In the genomic region with DNA sequence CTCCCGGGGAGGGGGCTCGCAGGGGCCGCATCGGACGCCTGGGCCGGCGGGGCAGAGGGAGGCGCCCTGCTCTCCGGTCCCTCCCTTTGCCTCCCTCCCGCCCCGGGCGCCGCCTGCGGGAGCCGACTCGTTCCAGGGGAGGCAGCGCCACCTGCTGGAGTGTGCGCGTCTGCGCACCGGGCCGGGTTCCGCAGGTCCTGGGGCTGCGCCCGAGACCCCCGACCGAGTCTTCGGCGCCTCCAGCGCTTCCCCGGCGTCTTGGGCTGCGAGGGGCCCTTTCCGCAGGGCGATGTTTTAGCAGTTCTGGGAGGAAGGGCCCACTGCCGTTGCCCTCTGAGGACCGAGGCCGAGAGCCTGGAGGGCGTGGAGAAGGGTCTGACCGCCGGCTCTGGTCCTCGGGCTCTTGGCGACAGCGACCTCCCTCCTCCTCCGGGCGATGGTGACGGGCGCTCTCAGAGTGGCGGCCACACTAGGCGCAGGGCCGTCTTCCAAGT, we compare ENCODE assay signal across 8 cellular contexts.
DNase-seq lines count a peak whose midpoint lies in the region; ATAC-seq, FAIRE-seq and TF ChIP-seq lines count a peak whose summit lies in the region.

No MANE protein-coding gene starts in this region.

- no peaks in the 10 kb centered on the region for H4K20me1 ChIP-seq in keratinocyte (ENCODE audit: control insufficient read depth, extremely low read depth, insufficient read depth, low read length)

- peak overlapping the region; percentile 55 for H3K9ac ChIP-seq in keratinocyte (ENCODE audit: control insufficient read depth, extremely low read depth, insufficient read depth, low read length)

- FAIRE-seq in keratinocyte (lab: Jason Lieb, UNC), result no peak

- H3K4me3 ChIP-seq in keratinocyte (ENCODE audit: control insufficient read depth in 2 of 3, extremely low read depth in 1 of 3, insufficient read depth in 2 of 3, low read depth in 1 of 3, low read length in 3 of 3), result peak overlapping the region; percentile 23 to 59 (median 47)

- peak; percentile 41 for ATAC-seq in HG03025 (IDR thresholded peaks at IDR 0.05; ENCODE audit: low FRiP score, unreplicated experiment)

- dilution Hi-C loops in keratinocyte (cut with MboI; ENCODE audit: extremely low pct_ligation_motif_present, low sequenced_read_pairs), result no loop called here

- H2AFZ ChIP-seq in keratinocyte (ENCODE audit: control insufficient read depth, low read length), result peak overlapping the region; percentile 84

- no peaks in the 10 kb centered on the region for H3K9me3 ChIP-seq in keratinocyte (ENCODE audit: control insufficient read depth, low read depth, low read length)

- DNase-seq in ELR (ENCODE audit: low read depth), result peak; percentile 83
- DNase-seq in NCI-H345 (lab: John Stamatoyannopoulos, UW), result peak; percentile 90
- DNase-seq in activated CD4-positive, CD25-positive, alpha-beta regulatory T cell treated with anti-CD3 and anti-CD28 coated beads, Interleukin-2, amount 50 U/mL, for 16 hours (ENCODE audit: low read depth, low spot score), result peak; percentile 72
- DNase-seq in central memory CD4-positive, alpha-beta T cell, result peak; percentile 76
- no peak for DNase-seq in keratinocyte (ENCODE audit: low read depth, low spot score)
- DNase-seq in stimulated activated CD4-positive, alpha-beta T cell treated with anti-CD3 and anti-CD28 coated beads, Interleukin-12 subunit alpha, Interleukin-12 subunit beta, amount 100 ng/mL, for 4 hours, result peak; percentile 87
- no peak for DNase-seq in NCI-H187 treated with DMSO at 0.1 percent for 48 hours (lab: John Stamatoyannopoulos, UW)

- no peak overlapping the region for H3K27ac ChIP-seq in keratinocyte (ENCODE audit: control insufficient read depth, insufficient read depth, low read length)

- no peaks in the 10 kb centered on the region for H3K36me3 ChIP-seq in keratinocyte (ENCODE audit: control insufficient read depth in 2 of 2, extremely low read depth in 1 of 2, insufficient read depth in 2 of 2, low read length in 2 of 2)

- peaks cover 7% of the 10 kb centered on the region for H3K4me1 ChIP-seq in keratinocyte (ENCODE audit: control insufficient read depth, extremely low read depth, insufficient read depth, low read length)

- H3K79me2 ChIP-seq in keratinocyte (ENCODE audit: control insufficient read depth, insufficient read depth, low read length), result no peaks in the 10 kb centered on the region

- no peaks in the 10 kb centered on the region for H3K9me1 ChIP-seq in keratinocyte (ENCODE audit: control insufficient read depth, extremely low read depth, insufficient read depth, low read length)

- peak; percentile 65 to 95 (median 89) for TF ChIP-seq CTCF in keratinocyte (optimal IDR thresholded peaks at IDR 0.05 in 1 of 3, IDR thresholded peaks at IDR 0.05 in 1 of 3, conservative IDR thresholded peaks at IDR 0.05 in 1 of 3; ENCODE audit: extremely low read depth in 1 of 3, insufficient read depth in 2 of 3, low read length in 3 of 3)

- H3K27me3 ChIP-seq in keratinocyte (ENCODE audit: control insufficient read depth, extremely low read depth, insufficient read depth, low read length), result peaks cover 11% of the 10 kb centered on the region

- peak overlapping the region; percentile 75 for H3K4me2 ChIP-seq in keratinocyte (ENCODE audit: control insufficient read depth, extremely low read depth, insufficient read depth, low read depth, low read length)

Comparison
In these comparisons a context has a peak if more than half of its experiments do, and no peak if none do; other contexts are left out.
1. DNase-seq: peak in ELR (single experiment), NCI-H345 (single experiment), activated CD4-positive, CD25-positive, alpha-beta regulatory T cell treated with anti-CD3 and anti-CD28 coated beads, Interleukin-2, amount 50 U/mL, for 16 hours (single experiment), central memory CD4-positive, alpha-beta T cell (single experiment) and stimulated activated CD4-positive, alpha-beta T cell treated with anti-CD3 and anti-CD28 coated beads, Interleukin-12 subunit alpha, Interleukin-12 subunit beta, amount 100 ng/mL, for 4 hours (single experiment); none in keratinocyte (single experiment) and NCI-H187 treated with DMSO at 0.1 percent for 48 hours (single experiment).